Comparison of ENCODE assay signal across 15 cellular contexts in genomic region chr3:120113128-120114116, GRCh38. TPM values are rescaled to one million over a fixed set of nuclear protein-coding genes. Genes with fewer than 3 reads are reported as not detected.
DNase-seq lines count a peak whose midpoint lies in the region; ATAC-seq, FAIRE-seq and TF ChIP-seq lines count a peak whose summit lies in the region.
"Had no signal": no experiment of that assay in that cellular context is flagged by ENCODE, and none has a peak within 500 bp of the region (broad histone marks: within the 10 kb centered on the region; RNA-seq: fewer than 3 reads in every experiment).

No MANE protein-coding gene starts in this region.

- H3K4ac ChIP-seq in H9 (ENCODE audit: low read depth, low read length): no peak overlapping the region

- H3K27ac Mint-ChIP-seq in activated naive CD8-positive, alpha-beta T cell treated with anti-CD3 and anti-CD28 coated beads for 36 hours: no peak overlapping the region
- H3K27ac Mint-ChIP-seq in H9: no peak overlapping the region
- H3K27ac Mint-ChIP-seq: activated CD4-positive, alpha-beta memory T cell treated with anti-CD3 and anti-CD28 coated beads, Interleukin-2, amount 10 ng/mL, durations not matched to agents 7 days and 5 days; activated naive CD4-positive, alpha-beta T cell treated with anti-CD3 and anti-CD28 coated beads, Interleukin-2, amount 50 U/mL, for 24 hours; natural killer cell had no signal

- H3K56ac ChIP-seq in H9 (ENCODE audit: insufficient read length, low read depth, low read length): no peak overlapping the region

- H3K27ac ChIP-seq in smooth muscle cell (ENCODE audit: low read depth) (peak overlapping the region; percentile 40), H9 (ENCODE audit: insufficient read length, low read depth, low read length) (no peak overlapping the region)
- H3K27ac ChIP-seq: vagina had no signal

- H2BK5ac ChIP-seq in H9 (ENCODE audit: insufficient read length, low read length): no peak overlapping the region

- no peak for TF ChIP-seq POLR2A in H54 (IDR thresholded peaks at IDR 0.05; ENCODE audit: low read depth, low read length)

- H2BK15ac ChIP-seq in H9 (ENCODE audit: low read depth, low read length): no peak overlapping the region

- H4K91ac ChIP-seq in H9 (ENCODE audit: insufficient read length, low read depth, low read length): no peak overlapping the region

- no peak overlapping the region for H3T11ph ChIP-seq in H9 (ENCODE audit: low read length)

- H3K27me3 ChIP-seq in smooth muscle cell (ENCODE audit: low read depth): no peaks in the 10 kb centered on the region
- no peaks in the 10 kb centered on the region for H3K27me3 ChIP-seq in H9 (ENCODE audit: insufficient read depth, low read length)
- H3K27me3 ChIP-seq: vagina had no signal

- H3K4me2 ChIP-seq in smooth muscle cell (peak overlapping the region; percentile 15), H9 (ENCODE audit: insufficient read depth, insufficient read length, low read length) (no peak overlapping the region)

- no peak overlapping the region for H3K23ac ChIP-seq in H9 (ENCODE audit: insufficient read length, low read depth, low read length)

- H3K9ac ChIP-seq in smooth muscle cell (ENCODE audit: low read depth) (no peak overlapping the region), H9 (ENCODE audit: extremely low read depth, insufficient read length, low read length) (no peak overlapping the region)

- H4K20me1 ChIP-seq in smooth muscle cell (ENCODE audit: low read depth) (no peaks in the 10 kb centered on the region), H9 (ENCODE audit: control insufficient read depth, insufficient read depth, insufficient read length) (no peaks in the 10 kb centered on the region)

- H2BK12ac ChIP-seq in H9 (ENCODE audit: insufficient read length, low read depth, low read length): no peak overlapping the region

- H3K4me1 ChIP-seq in smooth muscle cell (ENCODE audit: low read depth) (no peaks in the 10 kb centered on the region), H9 (ENCODE audit: insufficient read depth, low read length) (no peaks in the 10 kb centered on the region)
- H3K4me1 ChIP-seq: vagina had no signal

- H3K36me3 Mint-ChIP-seq in activated naive CD8-positive, alpha-beta T cell treated with anti-CD3 and anti-CD28 coated beads for 36 hours: peaks cover 7% of the 10 kb centered on the region
- H3K36me3 Mint-ChIP-seq in H9 (ENCODE audit: insufficient read depth in 1 of 3, low read depth in 3 of 3): peaks cover 0 to 10% (median 4%) of the 10 kb centered on the region in 3 experiments; a peak in 4 of 7 replicates
- H3K36me3 Mint-ChIP-seq: natural killer cell had no signal

- H3K79me2 ChIP-seq in smooth muscle cell (ENCODE audit: low read depth): no peaks in the 10 kb centered on the region
- no peaks in the 10 kb centered on the region for H3K79me2 ChIP-seq in H9 (ENCODE audit: insufficient read depth, low read length)

- no peak overlapping the region for H4K8ac ChIP-seq in H9 (replicated peaks; ENCODE audit: insufficient read length, low read depth, low read length)

- TF ChIP-seq CTCF in smooth muscle cell (IDR thresholded peaks at IDR 0.05; ENCODE audit: borderline replicate concordance, insufficient read depth, poor library complexity, severe bottlenecking): no peak
- TF ChIP-seq CTCF in H9 (conservative IDR thresholded peaks at IDR 0.05): no peak

- no peak overlapping the region for H3K4me3 Mint-ChIP-seq in activated naive CD8-positive, alpha-beta T cell treated with anti-CD3 and anti-CD28 coated beads for 36 hours
- no peak overlapping the region for H3K4me3 Mint-ChIP-seq in H9
- H3K4me3 Mint-ChIP-seq: activated CD4-positive, alpha-beta memory T cell treated with anti-CD3 and anti-CD28 coated beads, Interleukin-2, amount 10 ng/mL, durations not matched to agents 7 days and 5 days; activated naive CD4-positive, alpha-beta T cell treated with anti-CD3 and anti-CD28 coated beads, Interleukin-2, amount 50 U/mL, for 24 hours; natural killer cell had no signal

- FAIRE-seq in H54 (lab: Jason Lieb, UNC): peak; percentile 96

- no peaks in the 10 kb centered on the region for H3K79me1 ChIP-seq in H9 (ENCODE audit: insufficient read depth, low read depth, low read length, poor library complexity, severe bottlenecking)

- no peaks in the 10 kb centered on the region for H3K4me1 Mint-ChIP-seq in activated naive CD8-positive, alpha-beta T cell treated with anti-CD3 and anti-CD28 coated beads for 36 hours
- H3K4me1 Mint-ChIP-seq in H9: no peaks in the 10 kb centered on the region
- H3K4me1 Mint-ChIP-seq: activated CD4-positive, alpha-beta memory T cell treated with anti-CD3 and anti-CD28 coated beads, Interleukin-2, amount 10 ng/mL, durations not matched to agents 7 days and 5 days; activated naive CD4-positive, alpha-beta T cell treated with anti-CD3 and anti-CD28 coated beads, Interleukin-2, amount 50 U/mL, for 24 hours; natural killer cell had no signal

- no peak overlapping the region for H3K14ac ChIP-seq in H9 (ENCODE audit: insufficient read depth, low read length)

- H3K18ac ChIP-seq in H9 (ENCODE audit: insufficient read length, low read depth, low read length): no peak overlapping the region

- H2BK120ac ChIP-seq in H9 (ENCODE audit: low read depth, low read length, poor library complexity, severe bottlenecking): no peak overlapping the region

- H4K5ac ChIP-seq in H9 (ENCODE audit: insufficient read length, low read depth, low read length): no peak overlapping the region

- no peaks in the 10 kb centered on the region for H3F3A ChIP-seq in smooth muscle cell (ENCODE audit: low read depth)

- ATAC-seq in GM18519 (IDR thresholded peaks at IDR 0.05; ENCODE audit: low FRiP score, unreplicated experiment): no peak
- ATAC-seq: natural killer cell had no signal

- no peaks in the 10 kb centered on the region for H3K23me2 ChIP-seq in H9 (ENCODE audit: insufficient read length, low read depth, low read length, poor library complexity, severe bottlenecking)

- H2BK20ac ChIP-seq in H9 (ENCODE audit: low read depth, low read length, poor library complexity, severe bottlenecking): no peak overlapping the region

- H2AK5ac ChIP-seq in H9 (ENCODE audit: insufficient read length, low read length): no peak overlapping the region

- peaks cover 4% of the 10 kb centered on the region for H3K9me3 Mint-ChIP-seq in activated naive CD8-positive, alpha-beta T cell treated with anti-CD3 and anti-CD28 coated beads for 36 hours
- peaks cover 14 to 15% of the 10 kb centered on the region in 2 experiments for H3K9me3 Mint-ChIP-seq in H9

- H2AFZ ChIP-seq in smooth muscle cell (ENCODE audit: low read depth) (no peak overlapping the region), H9 (ENCODE audit: low read length) (no peak overlapping the region)

- H3K36me3 ChIP-seq in smooth muscle cell (ENCODE audit: low read depth): no peaks in the 10 kb centered on the region
- H3K36me3 ChIP-seq: vagina had no signal

- H3K9me3 ChIP-seq in smooth muscle cell (replicated peaks; ENCODE audit: low read depth) (no peaks in the 10 kb centered on the region), H9 (ENCODE audit: control insufficient read depth, low read depth, low read length) (no peaks in the 10 kb centered on the region)
- H3K9me3 ChIP-seq: vagina had no signal

- no peak overlapping the region for H3K4me3 ChIP-seq in smooth muscle cell
- H3K4me3 ChIP-seq: skin epidermis, vagina had no signal

- no peaks in the 10 kb centered on the region for H3K27me3 Mint-ChIP-seq in activated naive CD8-positive, alpha-beta T cell treated with anti-CD3 and anti-CD28 coated beads for 36 hours
- no peaks in the 10 kb centered on the region; the same call in 1 of the 2 replicates for H3K27me3 Mint-ChIP-seq in H9 (ENCODE audit: low read depth)

- peak; percentile 22 for DNase-seq in H54 (ENCODE audit: insufficient read length, low spot score)
- peak; percentile 15 to 69 for DNase-seq in SW 1271 (lab: John Stamatoyannopoulos, UW)
- DNase-seq in fibroblast of peridontal ligament (ENCODE audit: extremely low read depth): peak; percentile 73
- no peak for DNase-seq in smooth muscle cell (lab: John Stamatoyannopoulos, UW; ENCODE audit: unreplicated experiment)
- no peak for DNase-seq in activated naive CD8-positive, alpha-beta T cell treated with anti-CD3 and anti-CD28 coated beads for 36 hours
- DNase-seq in nucleus accumbens (lab: John Stamatoyannopoulos, UW): no peak
- no peak for DNase-seq in H9
- DNase-seq: activated CD4-positive, alpha-beta memory T cell treated with anti-CD3 and anti-CD28 coated beads, Interleukin-2, amount 10 ng/mL, durations not matched to agents 7 days and 5 days; DMS79; natural killer cell; NCI-H1417 had no signal

- 54% methylated on average over 8 of the region's 8 CpGs for WGBS in smooth muscle cell (ENCODE audit: low lambda C conversion rate)
- no CpG with 5 or more reads among the region's 8 CpGs for WGBS in H9 (ENCODE audit: extremely low coverage, insufficient read length, low lambda C conversion rate)

RNA-seq across cellular contexts. Expression of gene GSK3B, which starts 19.2 kb away (rescaled TPM):
- total RNA-seq in smooth muscle cell (60.6 and 61.8 TPM in 2 replicates), H9 (2021) (52.8 and 56.5 TPM in 2 replicates)
- polyA plus RNA-seq in smooth muscle cell: 27.3 and 36.6 TPM in 2 replicates
- 10 to 100 TPM; 33.0 to 34.2 TPM for total RNA-seq in activated naive CD8-positive, alpha-beta T cell treated with anti-CD3 and anti-CD28 coated beads for 36 hours

Comparison
In these comparisons a context has a peak if more than half of its experiments do, and no peak if none do; other contexts are left out.
1. DNase-seq: peak in H54 (single experiment), SW 1271 (2 of 2) and fibroblast of peridontal ligament (single experiment); none in smooth muscle cell (single experiment), activated naive CD8-positive, alpha-beta T cell treated with anti-CD3 and anti-CD28 coated beads for 36 hours (single experiment), nucleus accumbens (0 of 56) and H9 (single experiment).